1 cellular context compared by ENCODE assay signal in the genomic region with DNA sequence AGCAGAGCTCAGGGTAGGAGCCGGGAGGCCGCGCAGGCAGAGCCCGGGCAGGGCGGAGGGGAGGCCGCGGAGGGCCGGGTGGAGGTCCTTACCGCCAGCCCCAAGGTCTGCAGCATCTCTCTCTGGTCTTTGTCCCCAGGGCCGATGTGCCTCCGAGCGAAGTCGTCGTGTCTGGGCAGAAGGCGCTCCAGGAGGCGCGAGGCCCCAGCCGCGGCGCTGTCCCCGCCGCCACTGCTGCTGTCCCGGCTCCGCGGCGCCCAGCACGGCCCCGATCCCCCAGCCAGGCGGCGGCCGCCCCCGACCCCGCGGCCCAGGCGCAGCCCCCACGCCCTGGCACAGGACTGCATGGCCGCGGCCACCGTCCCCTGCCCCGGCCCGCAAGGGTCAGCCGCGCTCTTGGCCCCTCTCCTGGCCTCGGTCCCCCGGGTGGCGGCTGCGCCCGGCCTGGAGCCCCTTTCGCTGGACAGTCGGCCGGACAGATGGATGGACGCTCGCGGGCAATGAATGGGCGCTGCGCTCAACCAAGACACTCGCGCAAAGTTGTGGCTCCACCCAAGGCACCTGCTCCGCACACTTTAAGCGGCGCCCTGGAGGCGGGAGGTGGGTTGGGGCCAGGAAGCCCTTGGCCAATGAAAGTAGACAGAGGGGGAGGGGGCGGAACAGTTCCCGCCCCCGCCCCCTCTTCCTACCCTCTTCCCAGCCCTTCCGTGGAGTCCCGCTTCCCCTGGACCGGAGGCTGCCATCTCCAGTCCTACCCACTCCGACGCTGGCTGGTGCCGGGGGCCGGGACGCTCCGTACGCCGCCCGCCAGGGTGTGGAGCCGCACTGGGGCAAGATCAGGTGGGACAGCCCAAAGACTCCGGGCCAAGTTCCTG.
TF ChIP-seq lines count a peak whose summit lies in the region.

A gene (minus strand): TSS at position 577 of the 875 bp plus-strand sequence. CDS start 230 bp downstream, at position 347.

TF ChIP-seq in HepG2, 621 proteins besides CTCF, POLR2A, EP300 and RAD21 (continued from another document and continues in another):
- TF ChIP-seq, protein P1, sequence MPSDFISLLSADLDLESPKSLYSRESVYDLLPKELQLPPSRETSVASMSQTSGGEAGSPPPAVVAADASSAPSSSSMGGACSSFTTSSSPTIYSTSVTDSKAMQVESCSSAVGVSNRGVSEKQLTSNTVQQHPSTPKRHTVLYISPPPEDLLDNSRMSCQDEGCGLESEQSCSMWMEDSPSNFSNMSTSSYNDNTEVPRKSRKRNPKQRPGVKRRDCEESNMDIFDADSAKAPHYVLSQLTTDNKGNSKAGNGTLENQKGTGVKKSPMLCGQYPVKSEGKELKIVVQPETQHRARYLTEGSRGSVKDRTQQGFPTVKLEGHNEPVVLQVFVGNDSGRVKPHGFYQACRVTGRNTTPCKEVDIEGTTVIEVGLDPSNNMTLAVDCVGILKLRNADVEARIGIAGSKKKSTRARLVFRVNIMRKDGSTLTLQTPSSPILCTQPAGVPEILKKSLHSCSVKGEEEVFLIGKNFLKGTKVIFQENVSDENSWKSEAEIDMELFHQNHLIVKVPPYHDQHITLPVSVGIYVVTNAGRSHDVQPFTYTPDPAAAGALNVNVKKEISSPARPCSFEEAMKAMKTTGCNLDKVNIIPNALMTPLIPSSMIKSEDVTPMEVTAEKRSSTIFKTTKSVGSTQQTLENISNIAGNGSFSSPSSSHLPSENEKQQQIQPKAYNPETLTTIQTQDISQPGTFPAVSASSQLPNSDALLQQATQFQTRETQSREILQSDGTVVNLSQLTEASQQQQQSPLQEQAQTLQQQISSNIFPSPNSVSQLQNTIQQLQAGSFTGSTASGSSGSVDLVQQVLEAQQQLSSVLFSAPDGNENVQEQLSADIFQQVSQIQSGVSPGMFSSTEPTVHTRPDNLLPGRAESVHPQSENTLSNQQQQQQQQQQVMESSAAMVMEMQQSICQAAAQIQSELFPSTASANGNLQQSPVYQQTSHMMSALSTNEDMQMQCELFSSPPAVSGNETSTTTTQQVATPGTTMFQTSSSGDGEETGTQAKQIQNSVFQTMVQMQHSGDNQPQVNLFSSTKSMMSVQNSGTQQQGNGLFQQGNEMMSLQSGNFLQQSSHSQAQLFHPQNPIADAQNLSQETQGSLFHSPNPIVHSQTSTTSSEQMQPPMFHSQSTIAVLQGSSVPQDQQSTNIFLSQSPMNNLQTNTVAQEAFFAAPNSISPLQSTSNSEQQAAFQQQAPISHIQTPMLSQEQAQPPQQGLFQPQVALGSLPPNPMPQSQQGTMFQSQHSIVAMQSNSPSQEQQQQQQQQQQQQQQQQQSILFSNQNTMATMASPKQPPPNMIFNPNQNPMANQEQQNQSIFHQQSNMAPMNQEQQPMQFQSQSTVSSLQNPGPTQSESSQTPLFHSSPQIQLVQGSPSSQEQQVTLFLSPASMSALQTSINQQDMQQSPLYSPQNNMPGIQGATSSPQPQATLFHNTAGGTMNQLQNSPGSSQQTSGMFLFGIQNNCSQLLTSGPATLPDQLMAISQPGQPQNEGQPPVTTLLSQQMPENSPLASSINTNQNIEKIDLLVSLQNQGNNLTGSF (CRISPR knock-in tag; IDR thresholded peaks at IDR 0.05): no peak
- TF ChIP-seq ZNF263 (CRISPR knock-in tag; IDR thresholded peaks at IDR 0.05) (peak; percentile 28; the same call in 1 of the 2 replicates), ZMYM2 (CRISPR knock-in tag; IDR thresholded peaks at IDR 0.05) (no peak), TCF7 (IDR thresholded peaks at IDR 0.05; ENCODE audit: low read depth) (no peak), NFYC (CRISPR knock-in tag; IDR thresholded peaks at IDR 0.05) (peak; percentile 80), ZNF878 (CRISPR knock-in tag; IDR thresholded peaks at IDR 0.05) (peak; percentile 78; the same call in 1 of the 2 replicates), POLR2G (IDR thresholded peaks at IDR 0.05; ENCODE audit: low read depth, low read length) (peak; percentile 91), U2AF1 (optimal IDR thresholded peaks at IDR 0.05; ENCODE audit: low read depth, low read length) (no peak), SRSF9 (IDR thresholded peaks at IDR 0.05; ENCODE audit: borderline replicate concordance, insufficient read depth, low read depth, low read length, poor library complexity, severe bottlenecking) (no peak), NR1H2 (CRISPR knock-in tag; IDR thresholded peaks at IDR 0.05; ENCODE audit: borderline replicate concordance, low read depth) (no peak), GTF2F1 (IDR thresholded peaks at IDR 0.05; ENCODE audit: low read length) (no peak), ZNF446 (CRISPR knock-in tag; IDR thresholded peaks at IDR 0.05) (no peak), ZNF652 (CRISPR knock-in tag; IDR thresholded peaks at IDR 0.05; ENCODE audit: borderline replicate concordance, low read depth) (no peak), RORA (CRISPR knock-in tag; IDR thresholded peaks at IDR 0.05) (no peak), JUN (CRISPR knock-in tag; IDR thresholded peaks at IDR 0.05) (no peak), ZEB1 (IDR thresholded peaks at IDR 0.05; ENCODE audit: insufficient replicate concordance, low read depth) (no peak), PHB2 (IDR thresholded peaks at IDR 0.05; ENCODE audit: partially characterized antibody) (no peak), TBX2 (CRISPR knock-in tag; IDR thresholded peaks at IDR 0.05; ENCODE audit: borderline replicate concordance) (peak; percentile 28; the same call in 1 of the 2 replicates), DPF2 (CRISPR knock-in tag; IDR thresholded peaks at IDR 0.05; ENCODE audit: borderline replicate concordance, low read depth) (no peak), HIVEP1 (CRISPR knock-in tag; IDR thresholded peaks at IDR 0.05) (no peak), ZNF367 (CRISPR knock-in tag; IDR thresholded peaks at IDR 0.05; ENCODE audit: borderline replicate concordance) (no peak; the same call in 1 of the 2 replicates), NCOA1 (CRISPR knock-in tag; IDR thresholded peaks at IDR 0.05) (no peak), SNRNP70 (IDR thresholded peaks at IDR 0.05; ENCODE audit: low read depth, low read length) (no peak), ZNF556 (CRISPR knock-in tag; IDR thresholded peaks at IDR 0.05; ENCODE audit: borderline replicate concordance) (peak; percentile 75), FOXK2 (IDR thresholded peaks at IDR 0.05) (no peak), ZMYM3 (CRISPR knock-in tag; IDR thresholded peaks at IDR 0.05) (no peak), ZNF33A (CRISPR knock-in tag; IDR thresholded peaks at IDR 0.05; ENCODE audit: borderline replicate concordance) (no peak), ZIK1 (CRISPR knock-in tag; IDR thresholded peaks at IDR 0.05; ENCODE audit: borderline replicate concordance, low read depth) (no peak), RFXAP (CRISPR knock-in tag; IDR thresholded peaks at IDR 0.05; ENCODE audit: borderline replicate concordance) (peak; percentile 62; the same call in 1 of the 2 replicates), EED (CRISPR knock-in tag; IDR thresholded peaks at IDR 0.05) (no peak), ZNF607 (CRISPR knock-in tag; IDR thresholded peaks at IDR 0.05; ENCODE audit: borderline replicate concordance) (no peak), RELA (CRISPR knock-in tag; IDR thresholded peaks at IDR 0.05) (no peak), ZNF382 (CRISPR knock-in tag; IDR thresholded peaks at IDR 0.05; ENCODE audit: borderline replicate concordance) (no peak)
- TF ChIP-seq, protein P2, sequence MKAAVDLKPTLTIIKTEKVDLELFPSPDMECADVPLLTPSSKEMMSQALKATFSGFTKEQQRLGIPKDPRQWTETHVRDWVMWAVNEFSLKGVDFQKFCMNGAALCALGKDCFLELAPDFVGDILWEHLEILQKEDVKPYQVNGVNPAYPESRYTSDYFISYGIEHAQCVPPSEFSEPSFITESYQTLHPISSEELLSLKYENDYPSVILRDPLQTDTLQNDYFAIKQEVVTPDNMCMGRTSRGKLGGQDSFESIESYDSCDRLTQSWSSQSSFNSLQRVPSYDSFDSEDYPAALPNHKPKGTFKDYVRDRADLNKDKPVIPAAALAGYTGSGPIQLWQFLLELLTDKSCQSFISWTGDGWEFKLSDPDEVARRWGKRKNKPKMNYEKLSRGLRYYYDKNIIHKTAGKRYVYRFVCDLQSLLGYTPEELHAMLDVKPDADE (CRISPR knock-in tag; IDR thresholded peaks at IDR 0.05): 0 out of 2 replicates have a peak, but pooled peaks have one; percentile 65
- TF ChIP-seq, protein P3, sequence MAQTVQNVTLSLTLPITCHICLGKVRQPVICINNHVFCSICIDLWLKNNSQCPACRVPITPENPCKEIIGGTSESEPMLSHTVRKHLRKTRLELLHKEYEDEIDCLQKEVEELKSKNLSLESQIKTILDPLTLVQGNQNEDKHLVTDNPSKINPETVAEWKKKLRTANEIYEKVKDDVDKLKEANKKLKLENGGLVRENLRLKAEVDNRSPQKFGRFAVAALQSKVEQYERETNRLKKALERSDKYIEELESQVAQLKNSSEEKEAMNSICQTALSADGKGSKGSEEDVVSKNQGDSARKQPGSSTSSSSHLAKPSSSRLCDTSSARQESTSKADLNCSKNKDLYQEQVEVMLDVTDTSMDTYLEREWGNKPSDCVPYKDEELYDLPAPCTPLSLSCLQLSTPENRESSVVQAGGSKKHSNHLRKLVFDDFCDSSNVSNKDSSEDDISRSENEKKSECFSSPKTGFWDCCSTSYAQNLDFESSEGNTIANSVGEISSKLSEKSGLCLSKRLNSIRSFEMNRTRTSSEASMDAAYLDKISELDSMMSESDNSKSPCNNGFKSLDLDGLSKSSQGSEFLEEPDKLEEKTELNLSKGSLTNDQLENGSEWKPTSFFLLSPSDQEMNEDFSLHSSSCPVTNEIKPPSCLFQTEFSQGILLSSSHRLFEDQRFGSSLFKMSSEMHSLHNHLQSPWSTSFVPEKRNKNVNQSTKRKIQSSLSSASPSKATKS (CRISPR knock-in tag; IDR thresholded peaks at IDR 0.05): no peak
- TF ChIP-seq, protein P4, sequence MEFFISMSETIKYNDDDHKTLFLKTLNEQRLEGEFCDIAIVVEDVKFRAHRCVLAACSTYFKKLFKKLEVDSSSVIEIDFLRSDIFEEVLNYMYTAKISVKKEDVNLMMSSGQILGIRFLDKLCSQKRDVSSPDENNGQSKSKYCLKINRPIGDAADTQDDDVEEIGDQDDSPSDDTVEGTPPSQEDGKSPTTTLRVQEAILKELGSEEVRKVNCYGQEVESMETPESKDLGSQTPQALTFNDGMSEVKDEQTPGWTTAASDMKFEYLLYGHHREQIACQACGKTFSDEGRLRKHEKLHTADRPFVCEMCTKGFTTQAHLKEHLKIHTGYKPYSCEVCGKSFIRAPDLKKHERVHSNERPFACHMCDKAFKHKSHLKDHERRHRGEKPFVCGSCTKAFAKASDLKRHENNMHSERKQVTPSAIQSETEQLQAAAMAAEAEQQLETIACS (CRISPR knock-in tag; IDR thresholded peaks at IDR 0.05): no peak
- TF ChIP-seq, protein P5, sequence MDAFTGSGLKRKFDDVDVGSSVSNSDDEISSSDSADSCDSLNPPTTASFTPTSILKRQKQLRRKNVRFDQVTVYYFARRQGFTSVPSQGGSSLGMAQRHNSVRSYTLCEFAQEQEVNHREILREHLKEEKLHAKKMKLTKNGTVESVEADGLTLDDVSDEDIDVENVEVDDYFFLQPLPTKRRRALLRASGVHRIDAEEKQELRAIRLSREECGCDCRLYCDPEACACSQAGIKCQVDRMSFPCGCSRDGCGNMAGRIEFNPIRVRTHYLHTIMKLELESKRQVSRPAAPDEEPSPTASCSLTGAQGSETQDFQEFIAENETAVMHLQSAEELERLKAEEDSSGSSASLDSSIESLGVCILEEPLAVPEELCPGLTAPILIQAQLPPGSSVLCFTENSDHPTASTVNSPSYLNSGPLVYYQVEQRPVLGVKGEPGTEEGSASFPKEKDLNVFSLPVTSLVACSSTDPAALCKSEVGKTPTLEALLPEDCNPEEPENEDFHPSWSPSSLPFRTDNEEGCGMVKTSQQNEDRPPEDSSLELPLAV (CRISPR knock-in tag; conservative IDR thresholded peaks at IDR 0.05; ENCODE audit: low read depth): no peak; the same call in 1 of the 2 replicates
- TF ChIP-seq, protein P6, sequence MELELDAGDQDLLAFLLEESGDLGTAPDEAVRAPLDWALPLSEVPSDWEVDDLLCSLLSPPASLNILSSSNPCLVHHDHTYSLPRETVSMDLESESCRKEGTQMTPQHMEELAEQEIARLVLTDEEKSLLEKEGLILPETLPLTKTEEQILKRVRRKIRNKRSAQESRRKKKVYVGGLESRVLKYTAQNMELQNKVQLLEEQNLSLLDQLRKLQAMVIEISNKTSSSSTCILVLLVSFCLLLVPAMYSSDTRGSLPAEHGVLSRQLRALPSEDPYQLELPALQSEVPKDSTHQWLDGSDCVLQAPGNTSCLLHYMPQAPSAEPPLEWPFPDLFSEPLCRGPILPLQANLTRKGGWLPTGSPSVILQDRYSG (CRISPR knock-in tag; IDR thresholded peaks at IDR 0.05): peak; percentile 71; the same call in 1 of the 2 replicates
- TF ChIP-seq, protein P7, sequence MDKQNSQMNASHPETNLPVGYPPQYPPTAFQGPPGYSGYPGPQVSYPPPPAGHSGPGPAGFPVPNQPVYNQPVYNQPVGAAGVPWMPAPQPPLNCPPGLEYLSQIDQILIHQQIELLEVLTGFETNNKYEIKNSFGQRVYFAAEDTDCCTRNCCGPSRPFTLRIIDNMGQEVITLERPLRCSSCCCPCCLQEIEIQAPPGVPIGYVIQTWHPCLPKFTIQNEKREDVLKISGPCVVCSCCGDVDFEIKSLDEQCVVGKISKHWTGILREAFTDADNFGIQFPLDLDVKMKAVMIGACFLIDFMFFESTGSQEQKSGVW (CRISPR knock-in tag; IDR thresholded peaks at IDR 0.05; ENCODE audit: borderline replicate concordance): no peak
- TF ChIP-seq, protein P8, sequence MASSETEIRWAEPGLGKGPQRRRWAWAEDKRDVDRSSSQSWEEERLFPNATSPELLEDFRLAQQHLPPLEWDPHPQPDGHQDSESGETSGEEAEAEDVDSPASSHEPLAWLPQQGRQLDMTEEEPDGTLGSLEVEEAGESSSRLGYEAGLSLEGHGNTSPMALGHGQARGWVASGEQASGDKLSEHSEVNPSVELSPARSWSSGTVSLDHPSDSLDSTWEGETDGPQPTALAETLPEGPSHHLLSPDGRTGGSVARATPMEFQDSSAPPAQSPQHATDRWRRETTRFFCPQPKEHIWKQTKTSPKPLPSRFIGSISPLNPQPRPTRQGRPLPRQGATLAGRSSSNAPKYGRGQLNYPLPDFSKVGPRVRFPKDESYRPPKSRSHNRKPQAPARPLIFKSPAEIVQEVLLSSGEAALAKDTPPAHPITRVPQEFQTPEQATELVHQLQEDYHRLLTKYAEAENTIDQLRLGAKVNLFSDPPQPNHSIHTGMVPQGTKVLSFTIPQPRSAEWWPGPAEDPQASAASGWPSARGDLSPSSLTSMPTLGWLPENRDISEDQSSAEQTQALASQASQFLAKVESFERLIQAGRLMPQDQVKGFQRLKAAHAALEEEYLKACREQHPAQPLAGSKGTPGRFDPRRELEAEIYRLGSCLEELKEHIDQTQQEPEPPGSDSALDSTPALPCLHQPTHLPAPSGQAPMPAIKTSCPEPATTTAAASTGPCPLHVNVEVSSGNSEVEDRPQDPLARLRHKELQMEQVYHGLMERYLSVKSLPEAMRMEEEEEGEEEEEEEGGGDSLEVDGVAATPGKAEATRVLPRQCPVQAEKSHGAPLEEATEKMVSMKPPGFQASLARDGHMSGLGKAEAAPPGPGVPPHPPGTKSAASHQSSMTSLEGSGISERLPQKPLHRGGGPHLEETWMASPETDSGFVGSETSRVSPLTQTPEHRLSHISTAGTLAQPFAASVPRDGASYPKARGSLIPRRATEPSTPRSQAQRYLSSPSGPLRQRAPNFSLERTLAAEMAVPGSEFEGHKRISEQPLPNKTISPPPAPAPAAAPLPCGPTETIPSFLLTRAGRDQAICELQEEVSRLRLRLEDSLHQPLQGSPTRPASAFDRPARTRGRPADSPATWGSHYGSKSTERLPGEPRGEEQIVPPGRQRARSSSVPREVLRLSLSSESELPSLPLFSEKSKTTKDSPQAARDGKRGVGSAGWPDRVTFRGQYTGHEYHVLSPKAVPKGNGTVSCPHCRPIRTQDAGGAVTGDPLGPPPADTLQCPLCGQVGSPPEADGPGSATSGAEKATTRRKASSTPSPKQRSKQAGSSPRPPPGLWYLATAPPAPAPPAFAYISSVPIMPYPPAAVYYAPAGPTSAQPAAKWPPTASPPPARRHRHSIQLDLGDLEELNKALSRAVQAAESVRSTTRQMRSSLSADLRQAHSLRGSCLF (CRISPR knock-in tag; IDR thresholded peaks at IDR 0.05; ENCODE audit: borderline replicate concordance): no peak; the same call in 1 of the 2 replicates
